In the genomic region with DNA sequence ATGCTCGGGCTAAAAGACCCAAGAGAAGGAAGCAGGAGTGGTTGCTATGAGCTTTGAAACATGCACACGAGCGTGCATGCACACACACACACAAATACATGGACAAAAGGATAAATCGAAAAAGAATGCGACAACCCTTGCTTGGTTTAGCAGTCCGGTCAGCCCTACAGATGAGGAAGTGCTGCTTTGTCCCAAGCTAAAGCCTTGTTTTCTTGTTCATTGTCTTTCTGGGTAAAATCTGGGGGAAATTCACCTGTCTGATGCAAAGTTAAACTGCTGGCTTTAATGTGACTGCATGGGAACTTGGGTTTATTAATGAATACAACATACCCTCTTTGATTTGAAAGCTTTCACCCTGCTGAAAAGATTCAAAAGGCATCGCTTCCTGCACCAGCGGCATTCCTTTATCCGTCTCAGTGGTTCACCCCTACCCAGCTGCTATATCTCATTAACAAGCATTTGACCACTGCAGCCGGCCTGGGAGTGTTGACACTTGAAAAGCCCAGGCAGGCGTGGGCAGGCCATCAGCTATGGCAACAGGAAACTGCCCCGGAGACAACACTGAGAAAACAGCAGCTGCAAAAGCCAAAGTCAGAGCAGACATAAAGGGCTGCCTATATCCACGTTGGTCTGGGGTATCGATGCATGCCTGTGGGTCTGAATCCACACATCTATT, we compare ENCODE assay signal across 1 cellular context.
TF ChIP-seq lines count a peak whose summit lies in the region.

No MANE protein-coding gene starts in this region.

TF ChIP-seq in GM12878, 131 proteins besides CTCF, POLR2A, EP300 and RAD21 (continued from another document):
- TF ChIP-seq, protein P1, sequence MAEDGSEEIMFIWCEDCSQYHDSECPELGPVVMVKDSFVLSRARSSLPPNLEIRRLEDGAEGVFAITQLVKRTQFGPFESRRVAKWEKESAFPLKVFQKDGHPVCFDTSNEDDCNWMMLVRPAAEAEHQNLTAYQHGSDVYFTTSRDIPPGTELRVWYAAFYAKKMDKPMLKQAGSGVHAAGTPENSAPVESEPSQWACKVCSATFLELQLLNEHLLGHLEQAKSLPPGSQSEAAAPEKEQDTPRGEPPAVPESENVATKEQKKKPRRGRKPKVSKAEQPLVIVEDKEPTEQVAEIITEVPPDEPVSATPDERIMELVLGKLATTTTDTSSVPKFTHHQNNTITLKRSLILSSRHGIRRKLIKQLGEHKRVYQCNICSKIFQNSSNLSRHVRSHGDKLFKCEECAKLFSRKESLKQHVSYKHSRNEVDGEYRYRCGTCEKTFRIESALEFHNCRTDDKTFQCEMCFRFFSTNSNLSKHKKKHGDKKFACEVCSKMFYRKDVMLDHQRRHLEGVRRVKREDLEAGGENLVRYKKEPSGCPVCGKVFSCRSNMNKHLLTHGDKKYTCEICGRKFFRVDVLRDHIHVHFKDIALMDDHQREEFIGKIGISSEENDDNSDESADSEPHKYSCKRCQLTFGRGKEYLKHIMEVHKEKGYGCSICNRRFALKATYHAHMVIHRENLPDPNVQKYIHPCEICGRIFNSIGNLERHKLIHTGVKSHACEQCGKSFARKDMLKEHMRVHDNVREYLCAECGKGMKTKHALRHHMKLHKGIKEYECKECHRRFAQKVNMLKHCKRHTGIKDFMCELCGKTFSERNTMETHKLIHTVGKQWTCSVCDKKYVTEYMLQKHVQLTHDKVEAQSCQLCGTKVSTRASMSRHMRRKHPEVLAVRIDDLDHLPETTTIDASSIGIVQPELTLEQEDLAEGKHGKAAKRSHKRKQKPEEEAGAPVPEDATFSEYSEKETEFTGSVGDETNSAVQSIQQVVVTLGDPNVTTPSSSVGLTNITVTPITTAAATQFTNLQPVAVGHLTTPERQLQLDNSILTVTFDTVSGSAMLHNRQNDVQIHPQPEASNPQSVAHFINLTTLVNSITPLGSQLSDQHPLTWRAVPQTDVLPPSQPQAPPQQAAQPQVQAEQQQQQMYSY (CRISPR knock-in tag; IDR thresholded peaks at IDR 0.05) = no peak
- TF ChIP-seq ZNF384 (IDR thresholded peaks at IDR 0.05; ENCODE audit: borderline replicate concordance, low read depth, low read length) = 0 out of 2 replicates have a peak, but pooled peaks have one; percentile 13
- no peak for TF ChIP-seq TCF7 (IDR thresholded peaks at IDR 0.05; ENCODE audit: borderline replicate concordance)
- no peak for TF ChIP-seq ZBED1 (IDR thresholded peaks at IDR 0.05; ENCODE audit: borderline replicate concordance)
- TF ChIP-seq RUNX3 (IDR thresholded peaks at IDR 0.05; ENCODE audit: low read length) = no peak
- TF ChIP-seq, protein P2, sequence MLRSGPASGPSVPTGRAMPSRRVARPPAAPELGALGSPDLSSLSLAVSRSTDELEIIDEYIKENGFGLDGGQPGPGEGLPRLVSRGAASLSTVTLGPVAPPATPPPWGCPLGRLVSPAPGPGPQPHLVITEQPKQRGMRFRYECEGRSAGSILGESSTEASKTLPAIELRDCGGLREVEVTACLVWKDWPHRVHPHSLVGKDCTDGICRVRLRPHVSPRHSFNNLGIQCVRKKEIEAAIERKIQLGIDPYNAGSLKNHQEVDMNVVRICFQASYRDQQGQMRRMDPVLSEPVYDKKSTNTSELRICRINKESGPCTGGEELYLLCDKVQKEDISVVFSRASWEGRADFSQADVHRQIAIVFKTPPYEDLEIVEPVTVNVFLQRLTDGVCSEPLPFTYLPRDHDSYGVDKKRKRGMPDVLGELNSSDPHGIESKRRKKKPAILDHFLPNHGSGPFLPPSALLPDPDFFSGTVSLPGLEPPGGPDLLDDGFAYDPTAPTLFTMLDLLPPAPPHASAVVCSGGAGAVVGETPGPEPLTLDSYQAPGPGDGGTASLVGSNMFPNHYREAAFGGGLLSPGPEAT (IDR thresholded peaks at IDR 0.05; ENCODE audit: low read depth) = peak; percentile 62; the same call in 1 of the 2 replicates
- TF ChIP-seq, protein P3, sequence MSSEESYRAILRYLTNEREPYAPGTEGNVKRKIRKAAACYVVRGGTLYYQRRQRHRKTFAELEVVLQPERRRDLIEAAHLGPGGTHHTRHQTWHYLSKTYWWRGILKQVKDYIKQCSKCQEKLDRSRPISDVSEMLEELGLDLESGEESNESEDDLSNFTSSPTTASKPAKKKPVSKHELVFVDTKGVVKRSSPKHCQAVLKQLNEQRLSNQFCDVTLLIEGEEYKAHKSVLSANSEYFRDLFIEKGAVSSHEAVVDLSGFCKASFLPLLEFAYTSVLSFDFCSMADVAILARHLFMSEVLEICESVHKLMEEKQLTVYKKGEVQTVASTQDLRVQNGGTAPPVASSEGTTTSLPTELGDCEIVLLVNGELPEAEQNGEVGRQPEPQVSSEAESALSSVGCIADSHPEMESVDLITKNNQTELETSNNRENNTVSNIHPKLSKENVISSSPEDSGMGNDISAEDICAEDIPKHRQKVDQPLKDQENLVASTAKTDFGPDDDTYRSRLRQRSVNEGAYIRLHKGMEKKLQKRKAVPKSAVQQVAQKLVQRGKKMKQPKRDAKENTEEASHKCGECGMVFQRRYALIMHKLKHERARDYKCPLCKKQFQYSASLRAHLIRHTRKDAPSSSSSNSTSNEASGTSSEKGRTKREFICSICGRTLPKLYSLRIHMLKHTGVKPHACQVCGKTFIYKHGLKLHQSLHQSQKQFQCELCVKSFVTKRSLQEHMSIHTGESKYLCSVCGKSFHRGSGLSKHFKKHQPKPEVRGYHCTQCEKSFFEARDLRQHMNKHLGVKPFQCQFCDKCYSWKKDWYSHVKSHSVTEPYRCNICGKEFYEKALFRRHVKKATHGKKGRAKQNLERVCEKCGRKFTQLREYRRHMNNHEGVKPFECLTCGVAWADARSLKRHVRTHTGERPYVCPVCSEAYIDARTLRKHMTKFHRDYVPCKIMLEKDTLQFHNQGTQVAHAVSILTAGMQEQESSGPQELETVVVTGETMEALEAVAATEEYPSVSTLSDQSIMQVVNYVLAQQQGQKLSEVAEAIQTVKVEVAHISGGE (CRISPR knock-in tag; IDR thresholded peaks at IDR 0.05) = no peak
- 0 out of 2 replicates have a peak, but pooled peaks have one; percentile 64 for TF ChIP-seq TCF12 (IDR thresholded peaks at IDR 0.05; ENCODE audit: low read depth, low read length)
- TF ChIP-seq SP1 (IDR thresholded peaks at IDR 0.05; ENCODE audit: low read depth, low read length) = no peak
- no peak for TF ChIP-seq RELA (IDR thresholded peaks at IDR 0.05; ENCODE audit: borderline replicate concordance, partially characterized antibody)
- no peak for TF ChIP-seq TAF1 (IDR thresholded peaks at IDR 0.05; ENCODE audit: borderline replicate concordance, low read depth, low read length)
- TF ChIP-seq, protein P4, sequence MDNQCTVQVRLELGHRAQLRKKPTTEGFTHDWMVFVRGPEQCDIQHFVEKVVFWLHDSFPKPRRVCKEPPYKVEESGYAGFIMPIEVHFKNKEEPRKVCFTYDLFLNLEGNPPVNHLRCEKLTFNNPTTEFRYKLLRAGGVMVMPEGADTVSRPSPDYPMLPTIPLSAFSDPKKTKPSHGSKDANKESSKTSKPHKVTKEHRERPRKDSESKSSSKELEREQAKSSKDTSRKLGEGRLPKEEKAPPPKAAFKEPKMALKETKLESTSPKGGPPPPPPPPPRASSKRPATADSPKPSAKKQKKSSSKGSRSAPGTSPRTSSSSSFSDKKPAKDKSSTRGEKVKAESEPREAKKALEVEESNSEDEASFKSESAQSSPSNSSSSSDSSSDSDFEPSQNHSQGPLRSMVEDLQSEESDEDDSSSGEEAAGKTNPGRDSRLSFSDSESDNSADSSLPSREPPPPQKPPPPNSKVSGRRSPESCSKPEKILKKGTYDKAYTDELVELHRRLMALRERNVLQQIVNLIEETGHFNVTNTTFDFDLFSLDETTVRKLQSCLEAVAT (IDR thresholded peaks at IDR 0.05) = peak; percentile 70
- TF ChIP-seq, protein P5, sequence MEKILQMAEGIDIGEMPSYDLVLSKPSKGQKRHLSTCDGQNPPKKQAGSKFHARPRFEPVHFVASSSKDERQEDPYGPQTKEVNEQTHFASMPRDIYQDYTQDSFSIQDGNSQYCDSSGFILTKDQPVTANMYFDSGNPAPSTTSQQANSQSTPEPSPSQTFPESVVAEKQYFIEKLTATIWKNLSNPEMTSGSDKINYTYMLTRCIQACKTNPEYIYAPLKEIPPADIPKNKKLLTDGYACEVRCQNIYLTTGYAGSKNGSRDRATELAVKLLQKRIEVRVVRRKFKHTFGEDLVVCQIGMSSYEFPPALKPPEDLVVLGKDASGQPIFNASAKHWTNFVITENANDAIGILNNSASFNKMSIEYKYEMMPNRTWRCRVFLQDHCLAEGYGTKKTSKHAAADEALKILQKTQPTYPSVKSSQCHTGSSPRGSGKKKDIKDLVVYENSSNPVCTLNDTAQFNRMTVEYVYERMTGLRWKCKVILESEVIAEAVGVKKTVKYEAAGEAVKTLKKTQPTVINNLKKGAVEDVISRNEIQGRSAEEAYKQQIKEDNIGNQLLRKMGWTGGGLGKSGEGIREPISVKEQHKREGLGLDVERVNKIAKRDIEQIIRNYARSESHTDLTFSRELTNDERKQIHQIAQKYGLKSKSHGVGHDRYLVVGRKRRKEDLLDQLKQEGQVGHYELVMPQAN (conservative IDR thresholded peaks at IDR 0.05) = no peak
- TF ChIP-seq BCLAF1 (IDR thresholded peaks at IDR 0.05) = no peak
- TF ChIP-seq ZNF274 (IDR thresholded peaks at IDR 0.05; ENCODE audit: insufficient read depth, insufficient read length) = no peak
- TF ChIP-seq SUZ12 (IDR thresholded peaks at IDR 0.05; ENCODE audit: unreplicated experiment) = no peak
- peak; percentile 52; the same call in 1 of the 2 replicates for TF ChIP-seq DPF2 (IDR thresholded peaks at IDR 0.05)
- TF ChIP-seq MTA2 (IDR thresholded peaks at IDR 0.05; ENCODE audit: low read depth) = peak; percentile 78
- TF ChIP-seq FOS (IDR thresholded peaks at IDR 0.05; ENCODE audit: borderline replicate concordance, extremely low read depth, insufficient read length) = no peak
- no peak for TF ChIP-seq HDAC6 (IDR thresholded peaks at IDR 0.05; ENCODE audit: unreplicated experiment)
- TF ChIP-seq MYB (IDR thresholded peaks at IDR 0.05; ENCODE audit: borderline replicate concordance, low read depth, low read length) = no peak
- TF ChIP-seq, protein P6, sequence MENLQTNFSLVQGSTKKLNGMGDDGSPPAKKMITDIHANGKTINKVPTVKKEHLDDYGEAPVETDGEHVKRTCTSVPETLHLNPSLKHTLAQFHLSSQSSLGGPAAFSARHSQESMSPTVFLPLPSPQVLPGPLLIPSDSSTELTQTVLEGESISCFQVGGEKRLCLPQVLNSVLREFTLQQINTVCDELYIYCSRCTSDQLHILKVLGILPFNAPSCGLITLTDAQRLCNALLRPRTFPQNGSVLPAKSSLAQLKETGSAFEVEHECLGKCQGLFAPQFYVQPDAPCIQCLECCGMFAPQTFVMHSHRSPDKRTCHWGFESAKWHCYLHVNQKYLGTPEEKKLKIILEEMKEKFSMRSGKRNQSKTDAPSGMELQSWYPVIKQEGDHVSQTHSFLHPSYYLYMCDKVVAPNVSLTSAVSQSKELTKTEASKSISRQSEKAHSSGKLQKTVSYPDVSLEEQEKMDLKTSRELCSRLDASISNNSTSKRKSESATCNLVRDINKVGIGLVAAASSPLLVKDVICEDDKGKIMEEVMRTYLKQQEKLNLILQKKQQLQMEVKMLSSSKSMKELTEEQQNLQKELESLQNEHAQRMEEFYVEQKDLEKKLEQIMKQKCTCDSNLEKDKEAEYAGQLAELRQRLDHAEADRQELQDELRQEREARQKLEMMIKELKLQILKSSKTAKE (IDR thresholded peaks at IDR 0.05; ENCODE audit: low read depth, poor library complexity, severe bottlenecking) = no peak
- no peak for TF ChIP-seq CREM (IDR thresholded peaks at IDR 0.05; ENCODE audit: low read depth)
- TF ChIP-seq NFIC (IDR thresholded peaks at IDR 0.05; ENCODE audit: low read depth, low read length) = no peak
- peak; percentile 64 for TF ChIP-seq BMI1 (IDR thresholded peaks at IDR 0.05; ENCODE audit: borderline replicate concordance)
